ENCODE assay signal across 21 cellular contexts in the genomic region with DNA sequence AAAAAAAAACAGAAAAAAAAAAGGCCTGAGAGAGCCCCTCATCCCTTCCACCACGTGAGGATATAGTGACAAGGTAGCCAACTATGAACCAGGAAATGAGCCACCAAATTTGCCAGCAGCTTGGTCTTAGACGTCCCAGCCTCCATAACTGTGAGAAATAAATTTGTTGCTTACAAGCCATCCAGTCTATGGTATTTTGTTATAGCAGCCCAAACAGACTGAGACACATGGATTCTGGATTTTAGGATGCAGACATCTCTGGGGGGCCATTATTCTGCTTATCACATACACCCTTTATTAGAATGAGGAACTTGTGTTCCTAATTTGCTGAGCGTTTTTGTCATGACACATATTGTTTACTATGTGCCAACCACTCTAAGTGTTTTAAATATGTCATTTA. TPM values are rescaled to one million over a fixed set of nuclear protein-coding genes. Genes with fewer than 3 reads are reported as not detected.
A peak's percentile ranks its signal among the peaks of the same experiment; 100 is the strongest.
DNase-seq lines count a peak whose midpoint lies in the region; ATAC-seq, FAIRE-seq and TF ChIP-seq lines count a peak whose summit lies in the region.
"Had no signal": no experiment of that assay in that cellular context is flagged by ENCODE, and none has a peak within 500 bp of the region (broad histone marks: within the 10 kb centered on the region; RNA-seq: fewer than 3 reads in every experiment).

No MANE protein-coding gene starts in this region.

- H3K9ac ChIP-seq in DND-41 (ENCODE audit: low read depth, low read length): no peak overlapping the region
- no peak overlapping the region for H3K9ac ChIP-seq in OCI-LY1 (ENCODE audit: low read length)
- H3K9ac ChIP-seq in K562 (ENCODE audit: insufficient read depth in 1 of 2, low read depth in 2 of 2, low read length in 2 of 2): no peak overlapping the region

- TF ChIP-seq POLR2A in K562 (conservative IDR thresholded peaks at IDR 0.05): no peak

- H4K20me1 ChIP-seq in DND-41 (ENCODE audit: insufficient read depth, low read length) (no peaks in the 10 kb centered on the region), OCI-LY1 (ENCODE audit: insufficient read depth, low read length) (no peaks in the 10 kb centered on the region), K562 (replicated peaks; ENCODE audit: control insufficient read depth, insufficient read depth, low read length) (no peaks in the 10 kb centered on the region)

- TF ChIP-seq RAD21 in K562 (CRISPR knock-in tag; conservative IDR thresholded peaks at IDR 0.05 in 1 of 2, IDR thresholded peaks at IDR 0.05 in 1 of 2): no peak

- H3K9me1 ChIP-seq in K562 (ENCODE audit: control insufficient read depth, insufficient read depth, low read length): no peaks in the 10 kb centered on the region

- ATAC-seq in DND-41 (ENCODE audit: insufficient read depth, low read depth) (no peak), K562 (no peak)
- ATAC-seq: GM23338 had no signal

- CTCF ChIA-PET in K562 (lab: Yijun Ruan, JAX; ENCODE audit: low intra/inter-chr PET ratio): no interaction called here

- H3K36me3 ChIP-seq in DND-41 (ENCODE audit: insufficient read depth, low read length) (no peaks in the 10 kb centered on the region), OCI-LY1 (ENCODE audit: insufficient read depth, low read length) (no peaks in the 10 kb centered on the region), K562 (ENCODE audit: control insufficient read depth, insufficient read depth, low read length) (no peaks in the 10 kb centered on the region)
- H3K36me3 ChIP-seq: BE2C had no signal

- H3K27me3 ChIP-seq in DND-41 (ENCODE audit: insufficient read depth, low read length, poor library complexity): no peaks in the 10 kb centered on the region
- no peaks in the 10 kb centered on the region for H3K27me3 ChIP-seq in OCI-LY1 (ENCODE audit: insufficient read depth, low read length)
- no peaks in the 10 kb centered on the region for H3K27me3 ChIP-seq in K562 (ENCODE audit: control insufficient read depth in 2 of 2, insufficient read depth in 2 of 2, low read length in 2 of 2)

- intact Hi-C loops in K562 (cut with micrococcal nuclease): no loop called here

- POLR2A ChIA-PET in K562 (lab: Yijun Ruan, JAX): interaction anchor here (1.0 to 1.4 kb wide), 2 partner anchors 10 to 12 kb away, joined by 3 to 7 read pairs; no protein-coding TSS in a partner anchor

- H3K4me3 ChIP-seq in DND-41 (ENCODE audit: low read depth in 1 of 2, low read length in 2 of 2): no peak overlapping the region
- H3K4me3 ChIP-seq in OCI-LY1 (ENCODE audit: low read depth, low read length, poor library complexity, severe bottlenecking): no peak overlapping the region
- no peak overlapping the region for H3K4me3 ChIP-seq in K562
- H3K4me3 ChIP-seq: GM23338 had no signal

- H3K79me2 ChIP-seq in DND-41 (ENCODE audit: insufficient read depth, low read length) (no peaks in the 10 kb centered on the region), OCI-LY1 (ENCODE audit: insufficient read depth, low read length) (no peaks in the 10 kb centered on the region), K562 (ENCODE audit: control insufficient read depth, insufficient read depth, low read length) (no peaks in the 10 kb centered on the region; the same call in 2 of the 3 replicates)

- H3K27ac ChIP-seq in DND-41 (ENCODE audit: low read length) (no peak overlapping the region), OCI-LY1 (ENCODE audit: low read depth, low read length, poor library complexity, severe bottlenecking) (no peak overlapping the region), K562 (ENCODE audit: extremely low read depth, low read depth, low read length) (no peak overlapping the region)

- H3K9me2 ChIP-seq in OCI-LY1 (ENCODE audit: low read depth, low read length): no peaks in the 10 kb centered on the region

- WGBS in K562 (ENCODE audit: insufficient coverage, low coverage, missing lambda C conversion rate): 13% methylated on average over 3 of the region's 3 CpGs

- no peak for TF ChIP-seq EP300 in K562 (IDR thresholded peaks at IDR 0.05; ENCODE audit: low read length)

- H3K4me2 ChIP-seq in DND-41 (ENCODE audit: insufficient read depth, low read length): no peak overlapping the region
- no peak overlapping the region for H3K4me2 ChIP-seq in OCI-LY1 (ENCODE audit: low read length)
- no peak overlapping the region for H3K4me2 ChIP-seq in K562 (ENCODE audit: insufficient read depth, low read length)
- H3K4me2 ChIP-seq: GM23338 had no signal

- DNase-seq in DND-41 (no peak), ELR (ENCODE audit: low read depth) (peak; percentile 16), K562 (ENCODE audit: extremely low read depth in 1 of 4, low spot score in 3 of 4) (no peak), NCI-H187 (lab: John Stamatoyannopoulos, UW) (no peak), MV-4-11 (lab: John Stamatoyannopoulos, UW) (no peak), glomerular visceral epithelial cell (ENCODE audit: extremely low spot score) (no peak)
- DNase-seq: ACHN; BE2C; C1 segment of cervical spinal cord; CD4-positive, CD25-positive, alpha-beta regulatory T cell; CD8-positive, alpha-beta memory T cell; COR-L47; DMS 273 treated with DMSO at 0.1 percent for 48 hours; DMS53; GDM1; HCEC 1CT; HFFc6 had no signal

- no TSS peak for BruUV-seq in K562 (replicated peaks; lab: Mats Ljungman, UMichigan)

- no peaks in the 10 kb centered on the region for H3F3A ChIP-seq in OCI-LY1 (ENCODE audit: insufficient read depth, low read length)

- no peak for FAIRE-seq in K562 (lab: Jason Lieb, UNC)
- FAIRE-seq: A204.1, H54 had no signal

- in situ Hi-C loops in K562 (cut with MboI): no loop called here

- H3K4me1 ChIP-seq in DND-41 (ENCODE audit: insufficient read depth, low read length) (peaks cover 6% of the 10 kb centered on the region), OCI-LY1 (ENCODE audit: insufficient read depth, low read length, severe bottlenecking) (peaks cover 9% of the 10 kb centered on the region), K562 (replicated peaks in 1 of 2; ENCODE audit: control insufficient read depth in 2 of 2, insufficient read depth in 2 of 2, low read length in 2 of 2) (peaks cover 4 to 11% of the 10 kb centered on the region in 2 experiments; a peak in 4 of 5 replicates)
- H3K4me1 ChIP-seq: BE2C had no signal

- peak overlapping the region; percentile 19; the same call in 1 of the 2 replicates for H2AFZ ChIP-seq in DND-41 (ENCODE audit: low read depth, low read length)
- H2AFZ ChIP-seq in OCI-LY1 (ENCODE audit: low read length): 0 out of 2 replicates have a peak overlapping the region, but pooled peaks have one; percentile 19
- peak overlapping the region; percentile 36; the same call in 1 of the 2 replicates for H2AFZ ChIP-seq in K562 (ENCODE audit: low read depth, low read length)
- H2AFZ ChIP-seq: GM23338 had no signal

- TF ChIP-seq CTCF in DND-41 (IDR thresholded peaks at IDR 0.05; ENCODE audit: borderline replicate concordance, extremely low read depth, low read length, poor library complexity, severe bottlenecking) (no peak), OCI-LY1 (IDR thresholded peaks at IDR 0.05; ENCODE audit: low read length) (no peak), K562 (IDR thresholded peaks at IDR 0.05 in 2 of 3, conservative IDR thresholded peaks at IDR 0.05 in 1 of 3; ENCODE audit: insufficient read depth in 2 of 3, low read depth in 1 of 3, low read length in 3 of 3) (no peak)

- H3K9me3 ChIP-seq in DND-41 (ENCODE audit: insufficient read depth, low read length, severe bottlenecking): no peaks in the 10 kb centered on the region
- no peaks in the 10 kb centered on the region for H3K9me3 ChIP-seq in OCI-LY1 (ENCODE audit: low read length)
- no peaks in the 10 kb centered on the region for H3K9me3 ChIP-seq in K562 (replicated peaks; ENCODE audit: control insufficient read depth, insufficient read depth, low read depth, low read length)
- H3K9me3 ChIP-seq: BE2C had no signal

TF ChIP-seq in K562, 482 proteins besides CTCF, POLR2A, EP300 and RAD21 (continues in another document):
- no peak for TF ChIP-seq ZNF445 (CRISPR knock-in tag; IDR thresholded peaks at IDR 0.05; ENCODE audit: low read depth)

RNA-seq across cellular contexts. Expression of gene YIPF4, which starts 5.4 kb away (rescaled TPM):
- 9.1 and 41.3 TPM in 2 replicates for total RNA-seq in K562 (2011; cell fraction: chromatin; rRNA removed; ENCODE audit: low replicate concordance)
- 6.1 and 6.3 TPM in 2 replicates for total RNA-seq in K562 (2011; cell fraction: nucleolus; rRNA removed)
- 10.7 and 20.3 TPM in 2 replicates for total RNA-seq in K562 (2011; cell fraction: nucleoplasm; rRNA removed)
- total RNA-seq in K562 (2014; rRNA removed) (7.0 and 8.6 TPM in 2 replicates), K562 (2014; rRNA removed; fragmentation: Illumina TruSeq; extraction: Trizol) (39.6 and 51.0 TPM in 2 replicates), K562 (2015; rRNA removed; fragmentation: Illumina TruSeq; extraction: Trizol) (15.3 and 17.5 TPM in 2 replicates), K562 (2021) (42.7 and 46.9 TPM in 2 replicates)
- polyA plus RNA-seq in K562 (2011; rRNA removed) (14.6 and 26.5 TPM in 2 replicates), K562 (2014; fragmentation: Illumina TruSeq; extraction: Trizol) (13.1 and 13.9 TPM in 2 replicates), K562 (2014; fragmentation: Nextera tagmentation; extraction: Ambion mirVana) (1 to 10 TPM; 4.9 to 7.7 TPM), K562 (2014; rRNA removed) (25.4 and 26.5 TPM in 2 replicates)
- 2.3 and 6.0 TPM in 2 replicates for polyA plus RNA-seq in K562 (2011; cell fraction: cytosol; rRNA removed)
- polyA plus RNA-seq in K562 (2011; cell fraction: nucleus; rRNA removed): 2.1 and 3.2 TPM in 2 replicates
- polyA plus RNA-seq in K562 (2012): 23.9 and 27.2 TPM in 2 replicates
- 10.0 and 11.8 TPM in 2 replicates for polyA minus RNA-seq in K562 (2011; rRNA and poly(A)+ RNA removed)
- polyA minus RNA-seq in K562 (2011; cell fraction: cytosol; rRNA and poly(A)+ RNA removed): 1.9 and 8.4 TPM in 2 replicates
- polyA minus RNA-seq in K562 (2011; cell fraction: nucleus; rRNA and poly(A)+ RNA removed): 2.3 and 4.3 TPM in 2 replicates

RNA-seq across cellular contexts. Expression of gene NLRC4, which starts 7.6 kb away (rescaled TPM):
- total RNA-seq in K562 (2011; cell fraction: chromatin; rRNA removed; ENCODE audit: low replicate concordance): not detected in 2 replicates
- total RNA-seq in K562 (2011; cell fraction: nucleolus; rRNA removed): 0.17 TPM in 1 of 2 replicates, not detected in the other
- total RNA-seq in K562 (2011; cell fraction: nucleoplasm; rRNA removed): not detected in 2 replicates
- 0.08 TPM in 1 of 2 replicates, not detected in the other for total RNA-seq in K562 (2014; rRNA removed)
- total RNA-seq in K562 (2014; rRNA removed; fragmentation: Illumina TruSeq; extraction: Trizol): 0.07 TPM in 1 of 2 replicates, not detected in the other
- 0.04 and 0.14 TPM in 2 replicates for total RNA-seq in K562 (2015; rRNA removed; fragmentation: Illumina TruSeq; extraction: Trizol)
- 0.07 TPM in 1 of 2 replicates, not detected in the other for total RNA-seq in K562 (2021)
- polyA plus RNA-seq in K562 (2011; rRNA removed): 0.03 and 0.07 TPM in 2 replicates
- 0.04 TPM in 1 of 2 replicates, not detected in the other for polyA plus RNA-seq in K562 (2011; cell fraction: cytosol; rRNA removed)
- 0.03 and 0.06 TPM in 2 replicates for polyA plus RNA-seq in K562 (2011; cell fraction: nucleus; rRNA removed)
- 0.21 and 0.46 TPM in 2 replicates for polyA plus RNA-seq in K562 (2012)
- polyA plus RNA-seq in K562 (2014; fragmentation: Illumina TruSeq; extraction: Trizol): 0.04 TPM in 1 of 2 replicates, not detected in the other
- under 1 TPM; 0.06 to 0.18 TPM for polyA plus RNA-seq in K562 (2014; fragmentation: Nextera tagmentation; extraction: Ambion mirVana)
- 0.05 TPM in 1 of 2 replicates, not detected in the other for polyA plus RNA-seq in K562 (2014; rRNA removed)
- polyA minus RNA-seq in K562 (2011; rRNA and poly(A)+ RNA removed): not detected in 2 replicates
- polyA minus RNA-seq in K562 (2011; cell fraction: cytosol; rRNA and poly(A)+ RNA removed): not detected in 2 replicates
- polyA minus RNA-seq in K562 (2011; cell fraction: nucleus; rRNA and poly(A)+ RNA removed): 0.13 TPM in 1 of 2 replicates, not detected in the other
- total RNA-seq: CD4-positive, CD25-positive, alpha-beta regulatory T cell; GM23338; HFFc6 had no signal
- polyA plus RNA-seq: CD8-positive, alpha-beta memory T cell had no signal
